ENCODE assay signal across 8 cellular contexts in the genomic region with DNA sequence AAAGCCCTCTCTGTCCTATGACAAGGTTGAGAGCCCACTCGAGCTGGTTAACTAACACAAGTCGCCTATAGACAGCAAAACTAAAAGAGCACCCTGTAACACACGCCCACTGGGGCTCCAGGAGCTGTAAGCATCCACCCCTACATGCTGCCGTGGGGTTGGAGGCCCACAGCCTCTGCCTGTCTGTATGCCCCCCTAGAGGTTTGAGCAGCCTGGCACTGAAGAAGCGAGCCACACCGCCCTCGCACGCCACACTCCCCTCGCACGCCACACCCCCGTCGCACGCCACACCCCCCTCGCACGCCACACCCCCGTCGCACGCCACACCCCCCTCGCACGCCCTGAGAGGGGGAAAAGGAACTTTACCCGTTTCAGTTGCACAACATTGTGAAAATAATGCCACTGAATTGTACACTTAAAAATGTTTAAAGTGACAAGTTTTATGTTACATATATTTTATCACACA. TPM values are rescaled to one million over a fixed set of nuclear protein-coding genes. Genes with fewer than 3 reads are reported as not detected.
A peak's percentile ranks its signal among the peaks of the same experiment; 100 is the strongest.
DNase-seq lines count a peak whose midpoint lies in the region; ATAC-seq and TF ChIP-seq lines count a peak whose summit lies in the region.

No MANE protein-coding gene starts in this region.

- peak overlapping the region; percentile 56 for H3K4me3 ChIP-seq in CD8-positive, alpha-beta memory T cell (ENCODE audit: low read length)
- H3K4me3 ChIP-seq in dorsolateral prefrontal cortex: peak overlapping the region in 57 of 59 donors; percentile 1 to 63 (median 42)
- H3K4me3 ChIP-seq in lower lobe of right lung: peak overlapping the region; percentile 47

- H3K27ac Mint-ChIP-seq in CD8-positive, alpha-beta memory T cell: peak overlapping the region in 7 of 8 donors; percentile 0 to 96 (median 79)

- H3K4me1 Mint-ChIP-seq in CD8-positive, alpha-beta memory T cell: peaks cover 11 to 13% (median 12%) of the 10 kb centered on the region in 3 donors

- peak overlapping the region; percentile 39 to 90 (median 82) for H3K4me3 Mint-ChIP-seq in CD8-positive, alpha-beta memory T cell

- POLR2A ChIA-PET in CD8-positive, alpha-beta memory T cell (lab: Charles Lee): interaction anchor here (0.6 kb wide), 1 partner anchor 35 kb away, joined by 3 read pairs; no protein-coding TSS in a partner anchor

- DNase-seq in CD8-positive, alpha-beta memory T cell: peak; percentile 68 to 88 (median 72)
- DNase-seq in HCEC 1CT (peak; percentile 14), NCI-H345 (lab: John Stamatoyannopoulos, UW) (peak; percentile 69), dorsolateral prefrontal cortex (peak in 5 of 10 donors; percentile 8 to 53 (median 40)), lower lobe of right lung (peak; percentile 79)
- DNase-seq in activated CD4-positive, alpha-beta T cell treated with anti-CD3 and anti-CD28 coated beads, Interleukin-2, amount 50 U/mL, for 1 hour: peak; percentile 70
- DNase-seq in stimulated activated CD8-positive, alpha-beta memory T cell treated with anti-CD3 and anti-CD28 coated beads, Interleukin-12 subunit alpha, Interleukin-12 subunit beta, amount 100 ng/mL, for 24 hours (ENCODE audit: extremely low read depth): peak; percentile 43

- H3K27me3 Mint-ChIP-seq in CD8-positive, alpha-beta memory T cell: peaks cover 3 to 8% of the 10 kb centered on the region in 2 donors

- CTCF ChIA-PET in CD8-positive, alpha-beta memory T cell (lab: Charles Lee): interaction anchor here (0.8 to 1.5 kb wide), 2 partner anchors 13 to 217 kb away, joined by 3 to 4 read pairs; partner anchors contain the start of gene HMGCL

- H3K4me1 ChIP-seq in CD8-positive, alpha-beta memory T cell (ENCODE audit: insufficient read depth, low read length): peaks cover 8% of the 10 kb centered on the region
- peaks cover 11% of the 10 kb centered on the region for H3K4me1 ChIP-seq in lower lobe of right lung

- peak; percentile 99 to 100 for ATAC-seq in lower lobe of right lung
- ATAC-seq in GM21528 (IDR thresholded peaks at IDR 0.05; ENCODE audit: low FRiP score, unreplicated experiment): no peak

- no peaks in the 10 kb centered on the region for H3K9me3 ChIP-seq in CD8-positive, alpha-beta memory T cell (ENCODE audit: low read length)
- no peaks in the 10 kb centered on the region for H3K9me3 ChIP-seq in lower lobe of right lung

- no peaks in the 10 kb centered on the region for H3K27me3 ChIP-seq in CD8-positive, alpha-beta memory T cell (ENCODE audit: insufficient read depth, low read length, poor library complexity, severe bottlenecking)
- H3K27me3 ChIP-seq in dorsolateral prefrontal cortex (no peaks in the 10 kb centered on the region), lower lobe of right lung (ENCODE audit: low read depth) (no peaks in the 10 kb centered on the region)

- intact Hi-C loops in dorsolateral prefrontal cortex (cut with DNase I) (no loop called here), lower lobe of right lung (cut with DNase I) (no loop called here)

- no peak overlapping the region for H3K27ac ChIP-seq in CD8-positive, alpha-beta memory T cell (ENCODE audit: low read depth, low read length)
- no peak overlapping the region for H3K27ac ChIP-seq in dorsolateral prefrontal cortex
- H3K27ac ChIP-seq in lower lobe of right lung: no peak overlapping the region

- no peaks in the 10 kb centered on the region for H3K9me3 Mint-ChIP-seq in CD8-positive, alpha-beta memory T cell

- H3K36me3 ChIP-seq in CD8-positive, alpha-beta memory T cell (ENCODE audit: insufficient read depth, low read length): no peaks in the 10 kb centered on the region
- H3K36me3 ChIP-seq in lower lobe of right lung: peaks cover 2% of the 10 kb centered on the region

- no peaks in the 10 kb centered on the region for H3K36me3 Mint-ChIP-seq in CD8-positive, alpha-beta memory T cell

- TF ChIP-seq CTCF in dorsolateral prefrontal cortex (IDR thresholded peaks at IDR 0.05 in 54 of 56, conservative IDR thresholded peaks at IDR 0.05 in 2 of 56; ENCODE audit: low read depth in 1 of 56, partially characterized antibody in 56 of 56) (no peak), lower lobe of right lung (IDR thresholded peaks at IDR 0.05) (no peak)

RNA-seq across cellular contexts. Expression of gene HMGCL, which starts 13.2 kb away (rescaled TPM):
- 10 to 100 TPM; 24.7 to 25.3 TPM for total RNA-seq in CD8-positive, alpha-beta memory T cell
- polyA plus RNA-seq in CD8-positive, alpha-beta memory T cell: 28.0 TPM
- total RNA-seq in dorsolateral prefrontal cortex: 10 to 100 TPM; 13.4 to 38.9 (median 24.4) TPM
- total RNA-seq in lower lobe of right lung: 39.3 TPM

RNA-seq across cellular contexts. Expression of gene FUCA1, which starts 29.7 kb away (rescaled TPM):
- total RNA-seq in CD8-positive, alpha-beta memory T cell: 10 to 100 TPM; 14.1 to 15.7 TPM
- 17.2 TPM for polyA plus RNA-seq in CD8-positive, alpha-beta memory T cell
- 10 to 100 TPM in 48 of 120 experiments, 1 to 10 TPM in 72; 4.2 to 14.8 (median 9.3) TPM for total RNA-seq in dorsolateral prefrontal cortex
- total RNA-seq in lower lobe of right lung: 54.2 TPM

RNA-seq across cellular contexts. Expression of gene GALE, which starts 37.9 kb away (rescaled TPM):
- 10 to 100 TPM; 50.5 to 55.3 TPM for total RNA-seq in CD8-positive, alpha-beta memory T cell
- polyA plus RNA-seq in CD8-positive, alpha-beta memory T cell: 17.2 TPM
- total RNA-seq in dorsolateral prefrontal cortex (10 to 100 TPM; 13.2 to 40.0 (median 24.0) TPM), lower lobe of right lung (49.8 TPM)

RNA-seq across cellular contexts. Expression of gene LYPLA2, which starts 47.5 kb away (rescaled TPM):
- total RNA-seq in CD8-positive, alpha-beta memory T cell: 100 to 1,000 TPM in 1 of 2 experiments, 10 to 100 TPM in 1; 99.9 to 100 TPM
- polyA plus RNA-seq in CD8-positive, alpha-beta memory T cell: 109 TPM
- 10 to 100 TPM; 18.6 to 38.2 (median 26.9) TPM for total RNA-seq in dorsolateral prefrontal cortex
- 44.2 TPM for total RNA-seq in lower lobe of right lung
